ENCODE assay signal across 1 cellular context in the genomic region with DNA sequence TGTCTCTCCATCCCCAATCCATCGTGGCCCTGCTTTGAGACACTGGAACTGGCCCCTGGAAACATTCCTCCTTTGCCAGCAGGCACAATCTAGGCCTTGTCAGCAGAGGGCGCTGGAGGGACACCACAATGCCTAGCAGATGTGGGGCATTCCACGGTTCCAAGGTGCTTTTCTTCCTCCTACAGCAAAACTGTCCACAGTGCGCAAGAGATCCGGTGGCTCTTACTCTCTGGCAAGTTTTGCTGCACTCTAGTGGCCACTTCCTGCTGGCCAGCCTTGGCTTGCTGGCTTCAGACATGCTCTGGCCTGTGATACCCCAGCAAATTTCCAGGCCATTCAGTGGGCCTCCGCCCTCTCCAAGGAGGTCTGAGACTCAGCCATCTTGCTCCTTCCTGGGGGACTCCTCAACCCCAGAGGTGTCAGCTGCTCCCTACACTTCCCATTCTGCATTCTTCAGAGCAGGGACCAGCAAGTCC.
TF ChIP-seq lines count a peak whose summit lies in the region.

No MANE protein-coding gene starts in this region.

TF ChIP-seq in HepG2, 621 proteins besides CTCF, POLR2A, EP300 and RAD21 (continued from another document and continues in another):
- TF ChIP-seq, protein P1, sequence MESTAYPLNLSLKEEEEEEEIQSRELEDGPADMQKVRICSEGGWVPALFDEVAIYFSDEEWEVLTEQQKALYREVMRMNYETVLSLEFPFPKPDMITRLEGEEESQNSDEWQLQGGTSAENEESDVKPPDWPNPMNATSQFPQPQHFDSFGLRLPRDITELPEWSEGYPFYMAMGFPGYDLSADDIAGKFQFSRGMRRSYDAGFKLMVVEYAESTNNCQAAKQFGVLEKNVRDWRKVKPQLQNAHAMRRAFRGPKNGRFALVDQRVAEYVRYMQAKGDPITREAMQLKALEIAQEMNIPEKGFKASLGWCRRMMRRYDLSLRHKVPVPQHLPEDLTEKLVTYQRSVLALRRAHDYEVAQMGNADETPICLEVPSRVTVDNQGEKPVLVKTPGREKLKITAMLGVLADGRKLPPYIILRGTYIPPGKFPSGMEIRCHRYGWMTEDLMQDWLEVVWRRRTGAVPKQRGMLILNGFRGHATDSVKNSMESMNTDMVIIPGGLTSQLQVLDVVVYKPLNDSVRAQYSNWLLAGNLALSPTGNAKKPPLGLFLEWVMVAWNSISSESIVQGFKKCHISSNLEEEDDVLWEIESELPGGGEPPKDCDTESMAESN (CRISPR knock-in tag; conservative IDR thresholded peaks at IDR 0.05) = 0 out of 2 replicates have a peak, but pooled peaks have one; percentile 32
- TF ChIP-seq ZNF562 (CRISPR knock-in tag; IDR thresholded peaks at IDR 0.05; ENCODE audit: borderline replicate concordance) = no peak
- no peak for TF ChIP-seq FOSL2 (CRISPR knock-in tag; IDR thresholded peaks at IDR 0.05)
- no peak for TF ChIP-seq ZFYVE20 (CRISPR knock-in tag; IDR thresholded peaks at IDR 0.05; ENCODE audit: borderline replicate concordance, low read depth)
- no peak for TF ChIP-seq CAMTA2 (CRISPR knock-in tag; IDR thresholded peaks at IDR 0.05; ENCODE audit: borderline replicate concordance)
- TF ChIP-seq ZSCAN25 (CRISPR knock-in tag; IDR thresholded peaks at IDR 0.05) = peak; percentile 38; the same call in 1 of the 2 replicates
- TF ChIP-seq, protein P2, sequence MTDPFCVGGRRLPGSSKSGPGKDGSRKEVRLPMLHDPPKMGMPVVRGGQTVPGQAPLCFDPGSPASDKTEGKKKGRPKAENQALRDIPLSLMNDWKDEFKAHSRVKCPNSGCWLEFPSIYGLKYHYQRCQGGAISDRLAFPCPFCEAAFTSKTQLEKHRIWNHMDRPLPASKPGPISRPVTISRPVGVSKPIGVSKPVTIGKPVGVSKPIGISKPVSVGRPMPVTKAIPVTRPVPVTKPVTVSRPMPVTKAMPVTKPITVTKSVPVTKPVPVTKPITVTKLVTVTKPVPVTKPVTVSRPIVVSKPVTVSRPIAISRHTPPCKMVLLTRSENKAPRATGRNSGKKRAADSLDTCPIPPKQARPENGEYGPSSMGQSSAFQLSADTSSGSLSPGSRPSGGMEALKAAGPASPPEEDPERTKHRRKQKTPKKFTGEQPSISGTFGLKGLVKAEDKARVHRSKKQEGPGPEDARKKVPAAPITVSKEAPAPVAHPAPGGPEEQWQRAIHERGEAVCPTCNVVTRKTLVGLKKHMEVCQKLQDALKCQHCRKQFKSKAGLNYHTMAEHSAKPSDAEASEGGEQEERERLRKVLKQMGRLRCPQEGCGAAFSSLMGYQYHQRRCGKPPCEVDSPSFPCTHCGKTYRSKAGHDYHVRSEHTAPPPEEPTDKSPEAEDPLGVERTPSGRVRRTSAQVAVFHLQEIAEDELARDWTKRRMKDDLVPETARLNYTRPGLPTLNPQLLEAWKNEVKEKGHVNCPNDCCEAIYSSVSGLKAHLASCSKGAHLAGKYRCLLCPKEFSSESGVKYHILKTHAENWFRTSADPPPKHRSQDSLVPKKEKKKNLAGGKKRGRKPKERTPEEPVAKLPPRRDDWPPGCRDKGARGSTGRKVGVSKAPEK (CRISPR knock-in tag; IDR thresholded peaks at IDR 0.05; ENCODE audit: borderline replicate concordance) = no peak
- no peak for TF ChIP-seq JUNB (CRISPR knock-in tag; IDR thresholded peaks at IDR 0.05; ENCODE audit: borderline replicate concordance)
- no peak for TF ChIP-seq NR2F2 (IDR thresholded peaks at IDR 0.05; ENCODE audit: borderline replicate concordance, low read depth)
- TF ChIP-seq ZNF234 (CRISPR knock-in tag; conservative IDR thresholded peaks at IDR 0.05) = no peak
- TF ChIP-seq ZNF121 (CRISPR knock-in tag; IDR thresholded peaks at IDR 0.05) = no peak
- TF ChIP-seq U2AF1 (optimal IDR thresholded peaks at IDR 0.05; ENCODE audit: low read depth, low read length) = no peak
- TF ChIP-seq GATAD1 (CRISPR knock-in tag; IDR thresholded peaks at IDR 0.05) = peak; percentile 63; the same call in 1 of the 2 replicates
- TF ChIP-seq, protein P3, sequence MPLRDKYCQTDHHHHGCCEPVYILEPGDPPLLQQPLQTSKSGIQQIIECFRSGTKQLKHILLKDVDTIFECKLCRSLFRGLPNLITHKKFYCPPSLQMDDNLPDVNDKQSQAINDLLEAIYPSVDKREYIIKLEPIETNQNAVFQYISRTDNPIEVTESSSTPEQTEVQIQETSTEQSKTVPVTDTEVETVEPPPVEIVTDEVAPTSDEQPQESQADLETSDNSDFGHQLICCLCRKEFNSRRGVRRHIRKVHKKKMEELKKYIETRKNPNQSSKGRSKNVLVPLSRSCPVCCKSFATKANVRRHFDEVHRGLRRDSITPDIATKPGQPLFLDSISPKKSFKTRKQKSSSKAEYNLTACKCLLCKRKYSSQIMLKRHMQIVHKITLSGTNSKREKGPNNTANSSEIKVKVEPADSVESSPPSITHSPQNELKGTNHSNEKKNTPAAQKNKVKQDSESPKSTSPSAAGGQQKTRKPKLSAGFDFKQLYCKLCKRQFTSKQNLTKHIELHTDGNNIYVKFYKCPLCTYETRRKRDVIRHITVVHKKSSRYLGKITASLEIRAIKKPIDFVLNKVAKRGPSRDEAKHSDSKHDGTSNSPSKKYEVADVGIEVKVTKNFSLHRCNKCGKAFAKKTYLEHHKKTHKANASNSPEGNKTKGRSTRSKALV (CRISPR knock-in tag; IDR thresholded peaks at IDR 0.05) = no peak
- TF ChIP-seq CENPT (CRISPR knock-in tag; IDR thresholded peaks at IDR 0.05; ENCODE audit: low read depth) = no peak
- TF ChIP-seq, protein P4, sequence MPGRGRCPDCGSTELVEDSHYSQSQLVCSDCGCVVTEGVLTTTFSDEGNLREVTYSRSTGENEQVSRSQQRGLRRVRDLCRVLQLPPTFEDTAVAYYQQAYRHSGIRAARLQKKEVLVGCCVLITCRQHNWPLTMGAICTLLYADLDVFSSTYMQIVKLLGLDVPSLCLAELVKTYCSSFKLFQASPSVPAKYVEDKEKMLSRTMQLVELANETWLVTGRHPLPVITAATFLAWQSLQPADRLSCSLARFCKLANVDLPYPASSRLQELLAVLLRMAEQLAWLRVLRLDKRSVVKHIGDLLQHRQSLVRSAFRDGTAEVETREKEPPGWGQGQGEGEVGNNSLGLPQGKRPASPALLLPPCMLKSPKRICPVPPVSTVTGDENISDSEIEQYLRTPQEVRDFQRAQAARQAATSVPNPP (CRISPR knock-in tag; IDR thresholded peaks at IDR 0.05) = no peak
- TF ChIP-seq, protein P5, sequence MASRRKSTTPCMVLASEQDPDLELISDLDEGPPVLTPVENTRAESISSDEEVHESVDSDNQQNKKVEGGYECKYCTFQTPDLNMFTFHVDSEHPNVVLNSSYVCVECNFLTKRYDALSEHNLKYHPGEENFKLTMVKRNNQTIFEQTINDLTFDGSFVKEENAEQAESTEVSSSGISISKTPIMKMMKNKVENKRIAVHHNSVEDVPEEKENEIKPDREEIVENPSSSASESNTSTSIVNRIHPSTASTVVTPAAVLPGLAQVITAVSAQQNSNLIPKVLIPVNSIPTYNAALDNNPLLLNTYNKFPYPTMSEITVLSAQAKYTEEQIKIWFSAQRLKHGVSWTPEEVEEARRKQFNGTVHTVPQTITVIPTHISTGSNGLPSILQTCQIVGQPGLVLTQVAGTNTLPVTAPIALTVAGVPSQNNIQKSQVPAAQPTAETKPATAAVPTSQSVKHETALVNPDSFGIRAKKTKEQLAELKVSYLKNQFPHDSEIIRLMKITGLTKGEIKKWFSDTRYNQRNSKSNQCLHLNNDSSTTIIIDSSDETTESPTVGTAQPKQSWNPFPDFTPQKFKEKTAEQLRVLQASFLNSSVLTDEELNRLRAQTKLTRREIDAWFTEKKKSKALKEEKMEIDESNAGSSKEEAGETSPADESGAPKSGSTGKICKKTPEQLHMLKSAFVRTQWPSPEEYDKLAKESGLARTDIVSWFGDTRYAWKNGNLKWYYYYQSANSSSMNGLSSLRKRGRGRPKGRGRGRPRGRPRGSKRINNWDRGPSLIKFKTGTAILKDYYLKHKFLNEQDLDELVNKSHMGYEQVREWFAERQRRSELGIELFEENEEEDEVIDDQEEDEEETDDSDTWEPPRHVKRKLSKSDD (CRISPR knock-in tag; IDR thresholded peaks at IDR 0.05; ENCODE audit: low read depth) = no peak
- TF ChIP-seq ZNF773 (CRISPR knock-in tag; IDR thresholded peaks at IDR 0.05; ENCODE audit: borderline replicate concordance) = no peak
- no peak for TF ChIP-seq ZNF17 (CRISPR knock-in tag; IDR thresholded peaks at IDR 0.05)
- TF ChIP-seq ZMYM2 (CRISPR knock-in tag; IDR thresholded peaks at IDR 0.05) = no peak
- TF ChIP-seq ISL2 (CRISPR knock-in tag; IDR thresholded peaks at IDR 0.05) = no peak
- TF ChIP-seq SOX6 (IDR thresholded peaks at IDR 0.05) = no peak
- TF ChIP-seq SOX6 (CRISPR knock-in tag; IDR thresholded peaks at IDR 0.05) = peak; percentile 43; the same call in 1 of the 2 replicates
- TF ChIP-seq ATM (IDR thresholded peaks at IDR 0.05; ENCODE audit: borderline replicate concordance) = no peak
- no peak for TF ChIP-seq ZNF652 (CRISPR knock-in tag; IDR thresholded peaks at IDR 0.05; ENCODE audit: borderline replicate concordance, low read depth)
- 0 out of 2 replicates have a peak, but pooled peaks have one; percentile 69 for TF ChIP-seq ZSCAN29 (CRISPR knock-in tag; conservative IDR thresholded peaks at IDR 0.05)
- TF ChIP-seq ZBTB21 (CRISPR knock-in tag; IDR thresholded peaks at IDR 0.05) = no peak
- TF ChIP-seq, protein P6, sequence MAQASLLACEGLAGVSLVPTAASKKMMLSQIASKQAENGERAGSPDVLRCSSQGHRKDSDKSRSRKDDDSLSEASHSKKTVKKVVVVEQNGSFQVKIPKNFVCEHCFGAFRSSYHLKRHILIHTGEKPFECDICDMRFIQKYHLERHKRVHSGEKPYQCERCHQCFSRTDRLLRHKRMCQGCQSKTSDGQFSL (CRISPR knock-in tag; IDR thresholded peaks at IDR 0.05) = no peak
- TF ChIP-seq, protein P7, sequence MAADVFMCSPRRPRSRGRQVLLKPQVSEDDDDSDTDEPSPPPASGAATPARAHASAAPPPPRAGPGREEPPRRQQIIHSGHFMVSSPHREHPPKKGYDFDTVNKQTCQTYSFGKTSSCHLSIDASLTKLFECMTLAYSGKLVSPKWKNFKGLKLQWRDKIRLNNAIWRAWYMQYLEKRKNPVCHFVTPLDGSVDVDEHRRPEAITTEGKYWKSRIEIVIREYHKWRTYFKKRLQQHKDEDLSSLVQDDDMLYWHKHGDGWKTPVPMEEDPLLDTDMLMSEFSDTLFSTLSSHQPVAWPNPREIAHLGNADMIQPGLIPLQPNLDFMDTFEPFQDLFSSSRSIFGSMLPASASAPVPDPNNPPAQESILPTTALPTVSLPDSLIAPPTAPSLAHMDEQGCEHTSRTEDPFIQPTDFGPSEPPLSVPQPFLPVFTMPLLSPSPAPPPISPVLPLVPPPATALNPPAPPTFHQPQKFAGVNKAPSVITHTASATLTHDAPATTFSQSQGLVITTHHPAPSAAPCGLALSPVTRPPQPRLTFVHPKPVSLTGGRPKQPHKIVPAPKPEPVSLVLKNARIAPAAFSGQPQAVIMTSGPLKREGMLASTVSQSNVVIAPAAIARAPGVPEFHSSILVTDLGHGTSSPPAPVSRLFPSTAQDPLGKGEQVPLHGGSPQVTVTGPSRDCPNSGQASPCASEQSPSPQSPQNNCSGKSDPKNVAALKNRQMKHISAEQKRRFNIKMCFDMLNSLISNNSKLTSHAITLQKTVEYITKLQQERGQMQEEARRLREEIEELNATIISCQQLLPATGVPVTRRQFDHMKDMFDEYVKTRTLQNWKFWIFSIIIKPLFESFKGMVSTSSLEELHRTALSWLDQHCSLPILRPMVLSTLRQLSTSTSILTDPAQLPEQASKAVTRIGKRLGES (CRISPR knock-in tag; IDR thresholded peaks at IDR 0.05; ENCODE audit: borderline replicate concordance) = no peak
- TF ChIP-seq ZNF484 (CRISPR knock-in tag; IDR thresholded peaks at IDR 0.05; ENCODE audit: borderline replicate concordance, low read depth) = no peak
- TF ChIP-seq PHF8 (CRISPR knock-in tag; IDR thresholded peaks at IDR 0.05) = 0 out of 2 replicates have a peak, but pooled peaks have one; percentile 24
- no peak for TF ChIP-seq ZC3H13 (CRISPR knock-in tag; IDR thresholded peaks at IDR 0.05)
- no peak for TF ChIP-seq MAFG (CRISPR knock-in tag; IDR thresholded peaks at IDR 0.05)
- TF ChIP-seq PAWR (CRISPR knock-in tag; IDR thresholded peaks at IDR 0.05; ENCODE audit: borderline replicate concordance) = no peak
- peak; percentile 94 for TF ChIP-seq ETV5 (CRISPR knock-in tag; IDR thresholded peaks at IDR 0.05; ENCODE audit: borderline replicate concordance)
- TF ChIP-seq, protein P8, sequence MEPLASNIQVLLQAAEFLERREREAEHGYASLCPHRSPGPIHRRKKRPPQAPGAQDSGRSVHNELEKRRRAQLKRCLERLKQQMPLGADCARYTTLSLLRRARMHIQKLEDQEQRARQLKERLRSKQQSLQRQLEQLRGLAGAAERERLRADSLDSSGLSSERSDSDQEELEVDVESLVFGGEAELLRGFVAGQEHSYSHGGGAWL (CRISPR knock-in tag; IDR thresholded peaks at IDR 0.05) = no peak
- no peak for TF ChIP-seq NPAS2 (CRISPR knock-in tag; IDR thresholded peaks at IDR 0.05; ENCODE audit: borderline replicate concordance)
- TF ChIP-seq MIER3 (CRISPR knock-in tag; IDR thresholded peaks at IDR 0.05; ENCODE audit: borderline replicate concordance) = peak; percentile 89; the same call in 1 of the 2 replicates
- peak; percentile 59; the same call in 1 of the 2 replicates for TF ChIP-seq CEBPG (CRISPR knock-in tag; IDR thresholded peaks at IDR 0.05)
- TF ChIP-seq, protein P9, sequence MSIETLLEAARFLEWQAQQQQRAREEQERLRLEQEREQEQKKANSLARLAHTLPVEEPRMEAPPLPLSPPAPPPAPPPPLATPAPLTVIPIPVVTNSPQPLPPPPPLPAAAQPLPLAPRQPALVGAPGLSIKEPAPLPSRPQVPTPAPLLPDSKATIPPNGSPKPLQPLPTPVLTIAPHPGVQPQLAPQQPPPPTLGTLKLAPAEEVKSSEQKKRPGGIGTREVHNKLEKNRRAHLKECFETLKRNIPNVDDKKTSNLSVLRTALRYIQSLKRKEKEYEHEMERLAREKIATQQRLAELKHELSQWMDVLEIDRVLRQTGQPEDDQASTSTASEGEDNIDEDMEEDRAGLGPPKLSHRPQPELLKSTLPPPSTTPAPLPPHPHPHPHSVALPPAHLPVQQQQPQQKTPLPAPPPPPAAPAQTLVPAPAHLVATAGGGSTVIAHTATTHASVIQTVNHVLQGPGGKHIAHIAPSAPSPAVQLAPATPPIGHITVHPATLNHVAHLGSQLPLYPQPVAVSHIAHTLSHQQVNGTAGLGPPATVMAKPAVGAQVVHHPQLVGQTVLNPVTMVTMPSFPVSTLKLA (IDR thresholded peaks at IDR 0.05) = no peak
- TF ChIP-seq ZBTB3 (CRISPR knock-in tag; IDR thresholded peaks at IDR 0.05; ENCODE audit: borderline replicate concordance, low read depth) = no peak
- TF ChIP-seq, protein P10, sequence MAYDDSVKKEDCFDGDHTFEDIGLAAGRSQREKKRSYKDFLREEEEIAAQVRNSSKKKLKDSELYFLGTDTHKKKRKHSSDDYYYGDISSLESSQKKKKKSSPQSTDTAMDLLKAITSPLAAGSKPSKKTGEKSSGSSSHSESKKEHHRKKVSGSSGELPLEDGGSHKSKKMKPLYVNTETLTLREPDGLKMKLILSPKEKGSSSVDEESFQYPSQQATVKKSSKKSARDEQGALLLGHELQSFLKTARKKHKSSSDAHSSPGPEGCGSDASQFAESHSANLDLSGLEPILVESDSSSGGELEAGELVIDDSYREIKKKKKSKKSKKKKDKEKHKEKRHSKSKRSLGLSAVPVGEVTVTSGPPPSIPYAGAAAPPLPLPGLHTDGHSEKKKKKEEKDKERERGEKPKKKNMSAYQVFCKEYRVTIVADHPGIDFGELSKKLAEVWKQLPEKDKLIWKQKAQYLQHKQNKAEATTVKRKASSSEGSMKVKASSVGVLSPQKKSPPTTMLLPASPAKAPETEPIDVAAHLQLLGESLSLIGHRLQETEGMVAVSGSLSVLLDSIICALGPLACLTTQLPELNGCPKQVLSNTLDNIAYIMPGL (CRISPR knock-in tag; IDR thresholded peaks at IDR 0.05; ENCODE audit: borderline replicate concordance in 1 of 2, low read depth in 1 of 2) = peak; percentile 92
- TF ChIP-seq NCOA1 (CRISPR knock-in tag; IDR thresholded peaks at IDR 0.05) = no peak
